ENCODE assay signal across 20 cellular contexts in the genomic region with DNA sequence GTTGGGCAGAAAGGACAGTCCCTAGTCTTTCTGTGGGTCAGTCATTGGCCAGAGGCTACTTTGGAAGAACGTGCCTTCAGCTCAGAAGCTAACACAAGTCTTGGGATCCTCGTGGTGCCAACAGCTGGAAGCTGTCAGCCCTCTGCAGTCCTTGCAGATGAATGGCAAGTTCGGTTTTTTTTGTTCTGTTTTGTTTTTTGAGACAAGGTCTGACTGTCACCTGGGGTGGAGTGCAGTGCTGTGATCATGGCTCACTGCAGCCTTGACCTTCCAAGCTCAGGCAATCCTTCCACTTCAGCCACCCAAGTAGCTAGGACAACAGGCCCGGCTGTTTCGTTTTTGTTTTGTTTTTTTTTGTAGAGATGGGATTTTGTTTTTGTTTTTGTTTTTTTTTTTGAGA.
DNase-seq lines count a peak whose midpoint lies in the region; ATAC-seq, FAIRE-seq and TF ChIP-seq lines count a peak whose summit lies in the region.
"Had no signal": no experiment of that assay in that cellular context is flagged by ENCODE, and none has a peak within 500 bp of the region (broad histone marks: within the 10 kb centered on the region; RNA-seq: fewer than 3 reads in every experiment).

No MANE protein-coding gene starts in this region.

- H3K27me3 ChIP-seq in AG04450 (ENCODE audit: control insufficient read depth, insufficient read depth, low read length) (no peaks in the 10 kb centered on the region), HUES48 (ENCODE audit: control insufficient read depth, insufficient read depth, low read length) (peaks cover 11% of the 10 kb centered on the region), astrocyte (ENCODE audit: insufficient read depth, low read length) (peaks cover 4% of the 10 kb centered on the region), dorsolateral prefrontal cortex (no peaks in the 10 kb centered on the region)

- H3K9me3 ChIP-seq in AG04450 (ENCODE audit: control insufficient read depth, insufficient read depth, low read length) (no peaks in the 10 kb centered on the region), HUES48 (ENCODE audit: control insufficient read depth, insufficient read depth, low read length) (no peaks in the 10 kb centered on the region), astrocyte (ENCODE audit: insufficient read depth, low read depth, low read length) (no peaks in the 10 kb centered on the region)
- H3K9me3 ChIP-seq: A549; BLaER1 treated with 17β-estradiol and CSF1 and Interleukin-3, amounts not matched to agents 10 nM and 100 nM had no signal

- peaks cover 67% of the 10 kb centered on the region for H3K79me2 ChIP-seq in astrocyte (ENCODE audit: insufficient read depth, low read length)

- TF ChIP-seq CTCF in AG04450 (IDR thresholded peaks at IDR 0.05; ENCODE audit: low read depth, low read length) (no peak), astrocyte (IDR thresholded peaks at IDR 0.05; ENCODE audit: insufficient read depth, low read depth, low read length) (no peak), dorsolateral prefrontal cortex (IDR thresholded peaks at IDR 0.05 in 54 of 56, conservative IDR thresholded peaks at IDR 0.05 in 2 of 56; ENCODE audit: low read depth in 1 of 56, partially characterized antibody in 56 of 56) (no peak)

- H3K27ac ChIP-seq in AG04450 (ENCODE audit: low read depth, low read length): no peak overlapping the region
- H3K27ac ChIP-seq in HUES48 (ENCODE audit: low read depth, low read length): no peak overlapping the region
- H3K27ac ChIP-seq in astrocyte (ENCODE audit: low read depth, low read length): no peak overlapping the region
- H3K27ac ChIP-seq in dorsolateral prefrontal cortex: peak overlapping the region in 33 of 59 donors; percentile 1 to 90 (median 43)
- H3K27ac ChIP-seq: 22Rv1; A549; BLaER1 treated with 17β-estradiol and CSF1 and Interleukin-3, amounts not matched to agents 10 nM and 100 nM had no signal

- H3K4me3 ChIP-seq in AG04450 (ENCODE audit: low read depth, low read length): peak overlapping the region; percentile 10; the same call in 1 of the 2 replicates
- H3K4me3 ChIP-seq in HUES48 (ENCODE audit: low read depth, low read length): 0 out of 2 replicates have a peak overlapping the region, but pooled peaks have one; percentile 20
- H3K4me3 ChIP-seq in astrocyte (ENCODE audit: insufficient read depth, low read depth, low read length): no peak overlapping the region
- H3K4me3 ChIP-seq in dorsolateral prefrontal cortex: peak overlapping the region in 20 of 59 donors; percentile 10 to 92 (median 82)
- H3K4me3 ChIP-seq: A549; BLaER1 treated with 17β-estradiol and CSF1 and Interleukin-3, amounts not matched to agents 10 nM and 100 nM; GM12878 had no signal

- peaks cover 2% of the 10 kb centered on the region; the same call in 1 of the 2 replicates for H3K36me3 ChIP-seq in HUES48 (ENCODE audit: control insufficient read depth, insufficient read depth, low read length)
- no peaks in the 10 kb centered on the region for H3K36me3 ChIP-seq in astrocyte (ENCODE audit: insufficient read depth, low read length)

- peak overlapping the region; percentile 34 for H3K4me3 Mint-ChIP-seq in astrocyte (ENCODE audit: unreplicated experiment)
- H3K4me3 Mint-ChIP-seq: CD8-positive, alpha-beta T cell had no signal

- intact Hi-C loops in dorsolateral prefrontal cortex (cut with DNase I): loop anchor here in 1 of 2 donors (2.0 kb wide), 1 partner anchor 66 kb away; no protein-coding TSS in a partner anchor

- peaks cover 9% of the 10 kb centered on the region for H3K36me3 Mint-ChIP-seq in astrocyte (ENCODE audit: low read depth, unreplicated experiment)
- H3K36me3 Mint-ChIP-seq: CD8-positive, alpha-beta T cell had no signal

- H2AFZ ChIP-seq in astrocyte (ENCODE audit: low read depth, low read length): no peak overlapping the region

- H3K4me1 Mint-ChIP-seq in astrocyte (ENCODE audit: low read depth, unreplicated experiment): peaks cover 19% of the 10 kb centered on the region

- no peaks in the 10 kb centered on the region for H3K27me3 Mint-ChIP-seq in astrocyte (ENCODE audit: low read depth, unreplicated experiment)
- H3K27me3 Mint-ChIP-seq: B cell had no signal

- POLR2A ChIA-PET in AG04450 (lab: Yijun Ruan, JAX): interaction anchor here (0.6 to 1.0 kb wide), 3 partner anchors 47 to 874 kb away, joined by 3 to 7 read pairs (median 3); no protein-coding TSS in a partner anchor

- FAIRE-seq in astrocyte (lab: Jason Lieb, UNC): no peak
- FAIRE-seq: A549, GM12878, GM18507 had no signal

- DNase-seq in AG04450 (ENCODE audit: low read depth, low spot score): no peak
- no peak for DNase-seq in astrocyte (ENCODE audit: low read depth)
- DNase-seq in dorsolateral prefrontal cortex: no peak
- DNase-seq in activated naive CD4-positive, alpha-beta T cell treated with anti-CD3 and anti-CD28 coated beads, Interleukin-2, amount 50 U/mL, for 16 hours: no peak
- DNase-seq in AG08396 (ENCODE audit: low spot score): no peak
- DNase-seq: Calu3; CD8-positive, alpha-beta T cell; DMS79 treated with DMSO at 0.1 percent for 48 hours; GF-D8; GOT3; H7 had no signal

- H3K4me2 ChIP-seq in astrocyte (ENCODE audit: low read length): no peak overlapping the region
- H3K4me2 ChIP-seq: BLaER1 treated with 17β-estradiol and CSF1 and Interleukin-3, amounts not matched to agents 10 nM and 100 nM had no signal

- no peak overlapping the region for H3K9ac ChIP-seq in HUES48 (ENCODE audit: low read depth, low read length)
- H3K9ac ChIP-seq in astrocyte (ENCODE audit: low read length): no peak overlapping the region
- H3K9ac ChIP-seq: BLaER1 treated with 17β-estradiol and CSF1 and Interleukin-3, amounts not matched to agents 10 nM and 100 nM had no signal

- ATAC-seq in GM18498 (IDR thresholded peaks at IDR 0.05; ENCODE audit: unreplicated experiment): no peak
- no peak for ATAC-seq in GM21381 (IDR thresholded peaks at IDR 0.05; ENCODE audit: unreplicated experiment)
- ATAC-seq: A549; CD8-positive, alpha-beta T cell; GM12878 had no signal

- no peak overlapping the region for H3K27ac Mint-ChIP-seq in astrocyte (ENCODE audit: unreplicated experiment)
- H3K27ac Mint-ChIP-seq: B cell; CD8-positive, alpha-beta T cell had no signal

- peaks cover 27% of the 10 kb centered on the region for H3K4me1 ChIP-seq in HUES48 (ENCODE audit: control insufficient read depth, insufficient read depth, low read length)
- peaks cover 8% of the 10 kb centered on the region for H3K4me1 ChIP-seq in astrocyte (ENCODE audit: insufficient read depth, low read length)

- CTCF ChIA-PET in AG04450 (lab: Charles Lee): no interaction called here

- H4K20me1 ChIP-seq in astrocyte (ENCODE audit: insufficient read depth, low read length): peaks cover 51% of the 10 kb centered on the region

- no peaks in the 10 kb centered on the region for H3K9me3 Mint-ChIP-seq in astrocyte (ENCODE audit: unreplicated experiment)
- H3K9me3 Mint-ChIP-seq: CD8-positive, alpha-beta T cell had no signal

Comparison
In these comparisons a context has a peak if more than half of its experiments do, and no peak if none do; other contexts are left out.
1. H3K27ac ChIP-seq: peak in dorsolateral prefrontal cortex (33 of 59); none in AG04450 (single experiment), HUES48 (single experiment) and astrocyte (single experiment).